ENCODE assay signal across 3 cellular contexts in genomic region chr12:116876151-116876869, GRCh38.
TF ChIP-seq lines count a peak whose summit lies in the region.

No MANE protein-coding gene starts in this region.

TF ChIP-seq in SK-N-SH, 30 proteins besides CTCF, POLR2A, EP300 and RAD21:
- TF ChIP-seq POLR2AphosphoS5 (IDR thresholded peaks at IDR 0.05; ENCODE audit: low read depth, low read length) (no peak), TCF12 (IDR thresholded peaks at IDR 0.05) (no peak), USF2 (IDR thresholded peaks at IDR 0.05; ENCODE audit: borderline replicate concordance, low read depth, low read length) (no peak), GATA2 (CRISPR knock-in tag; IDR thresholded peaks at IDR 0.05) (no peak), SMC3 (IDR thresholded peaks at IDR 0.05; ENCODE audit: low read depth, low read length) (no peak), GABPA (IDR thresholded peaks at IDR 0.05; ENCODE audit: low read depth) (no peak), USF1 (IDR thresholded peaks at IDR 0.05; ENCODE audit: borderline replicate concordance, low read depth) (no peak), REST (IDR thresholded peaks at IDR 0.05; ENCODE audit: low read depth, low read length) (no peak), FOXJ3 (CRISPR knock-in tag; IDR thresholded peaks at IDR 0.05) (no peak), TEAD4 (IDR thresholded peaks at IDR 0.05; ENCODE audit: borderline replicate concordance, insufficient read depth) (no peak), EZH2phosphoT487 (IDR thresholded peaks at IDR 0.05; ENCODE audit: borderline replicate concordance, low read depth) (no peak)

TF ChIP-seq in SK-N-SH treated with all-trans-retinoic acid at 6 μM for 48 hours, 23 proteins besides CTCF, POLR2A, EP300 and RAD21:
- TF ChIP-seq GLIS3 (CRISPR knock-in tag; IDR thresholded peaks at IDR 0.05) = no peak
- no peak for TF ChIP-seq ZC3H10 (CRISPR knock-in tag; IDR thresholded peaks at IDR 0.05)
- TF ChIP-seq, protein P1, sequence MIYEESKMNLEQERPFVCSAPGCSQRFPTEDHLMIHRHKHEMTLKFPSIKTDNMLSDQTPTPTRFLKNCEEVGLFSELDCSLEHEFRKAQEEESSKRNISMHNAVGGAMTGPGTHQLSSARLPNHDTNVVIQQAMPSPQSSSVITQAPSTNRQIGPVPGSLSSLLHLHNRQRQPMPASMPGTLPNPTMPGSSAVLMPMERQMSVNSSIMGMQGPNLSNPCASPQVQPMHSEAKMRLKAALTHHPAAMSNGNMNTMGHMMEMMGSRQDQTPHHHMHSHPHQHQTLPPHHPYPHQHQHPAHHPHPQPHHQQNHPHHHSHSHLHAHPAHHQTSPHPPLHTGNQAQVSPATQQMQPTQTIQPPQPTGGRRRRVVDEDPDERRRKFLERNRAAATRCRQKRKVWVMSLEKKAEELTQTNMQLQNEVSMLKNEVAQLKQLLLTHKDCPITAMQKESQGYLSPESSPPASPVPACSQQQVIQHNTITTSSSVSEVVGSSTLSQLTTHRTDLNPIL (CRISPR knock-in tag; IDR thresholded peaks at IDR 0.05; ENCODE audit: low read depth) = no peak
- TF ChIP-seq, protein P2, sequence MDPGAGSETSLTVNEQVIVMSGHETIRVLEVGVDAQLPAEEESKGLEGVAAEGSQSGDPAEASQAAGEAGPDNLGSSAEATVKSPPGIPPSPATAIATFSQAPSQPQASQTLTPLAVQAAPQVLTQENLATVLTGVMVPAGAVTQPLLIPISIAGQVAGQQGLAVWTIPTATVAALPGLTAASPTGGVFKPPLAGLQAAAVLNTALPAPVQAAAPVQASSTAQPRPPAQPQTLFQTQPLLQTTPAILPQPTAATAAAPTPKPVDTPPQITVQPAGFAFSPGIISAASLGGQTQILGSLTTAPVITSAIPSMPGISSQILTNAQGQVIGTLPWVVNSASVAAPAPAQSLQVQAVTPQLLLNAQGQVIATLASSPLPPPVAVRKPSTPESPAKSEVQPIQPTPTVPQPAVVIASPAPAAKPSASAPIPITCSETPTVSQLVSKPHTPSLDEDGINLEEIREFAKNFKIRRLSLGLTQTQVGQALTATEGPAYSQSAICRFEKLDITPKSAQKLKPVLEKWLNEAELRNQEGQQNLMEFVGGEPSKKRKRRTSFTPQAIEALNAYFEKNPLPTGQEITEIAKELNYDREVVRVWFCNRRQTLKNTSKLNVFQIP (CRISPR knock-in tag; IDR thresholded peaks at IDR 0.05; ENCODE audit: borderline replicate concordance, low read depth) = no peak
- TF ChIP-seq ZFP3 (CRISPR knock-in tag; IDR thresholded peaks at IDR 0.05) = no peak
- no peak for TF ChIP-seq TOX (CRISPR knock-in tag; IDR thresholded peaks at IDR 0.05; ENCODE audit: borderline replicate concordance)
- no peak for TF ChIP-seq TSHZ2 (CRISPR knock-in tag; IDR thresholded peaks at IDR 0.05)
- TF ChIP-seq ZFP30 (CRISPR knock-in tag; IDR thresholded peaks at IDR 0.05) = no peak
- no peak for TF ChIP-seq ZNF565 (CRISPR knock-in tag; conservative IDR thresholded peaks at IDR 0.05; ENCODE audit: low read depth)
- no peak for TF ChIP-seq BACH2 (CRISPR knock-in tag; IDR thresholded peaks at IDR 0.05; ENCODE audit: borderline replicate concordance)

TF ChIP-seq in H1, 55 proteins besides CTCF, POLR2A, EP300 and RAD21:
- TF ChIP-seq CREB1 (IDR thresholded peaks at IDR 0.05) (no peak), RNF2 (IDR thresholded peaks at IDR 0.05; ENCODE audit: borderline replicate concordance, low read depth, low read length, missing control alignments, poor library complexity, severe bottlenecking) (no peak), NANOG (IDR thresholded peaks at IDR 0.05; ENCODE audit: insufficient read depth, low read depth, low read length, poor library complexity, severe bottlenecking) (no peak), ASH2L (IDR thresholded peaks at IDR 0.05; ENCODE audit: low read length) (peak; percentile 38), FOSL1 (IDR thresholded peaks at IDR 0.05; ENCODE audit: insufficient read depth, low read depth, low read length) (no peak), TAF1 (IDR thresholded peaks at IDR 0.05; ENCODE audit: low read depth, low read length) (no peak), SP2 (IDR thresholded peaks at IDR 0.05; ENCODE audit: low read length) (no peak), SRF (IDR thresholded peaks at IDR 0.05; ENCODE audit: low read depth, low read length) (no peak), EGR1 (IDR thresholded peaks at IDR 0.05; ENCODE audit: borderline replicate concordance, low read depth, low read length) (peak; percentile 68; the same call in 1 of the 2 replicates), KDM4A (IDR thresholded peaks at IDR 0.05; ENCODE audit: low read depth, low read length, severe bottlenecking) (peak; percentile 37), BCL11A (IDR thresholded peaks at IDR 0.05; ENCODE audit: low read depth in 2 of 2, low read length in 2 of 2) (no peak), MAFK (IDR thresholded peaks at IDR 0.05; ENCODE audit: low read depth, low read length) (no peak), PHF8 (conservative IDR thresholded peaks at IDR 0.05; ENCODE audit: low read depth, low read length) (no peak), JUND (IDR thresholded peaks at IDR 0.05; ENCODE audit: low read length) (no peak), RBBP5 (IDR thresholded peaks at IDR 0.05; ENCODE audit: borderline replicate concordance, low read depth, low read length) (peak; percentile 32; the same call in 1 of the 2 replicates), SIN3A (conservative IDR thresholded peaks at IDR 0.05 in 1 of 2, IDR thresholded peaks at IDR 0.05 in 1 of 2; ENCODE audit: low read depth in 1 of 2, low read length in 2 of 2) (peak; percentile 47 to 56; a peak in 1 of 4 replicates), GABPA (IDR thresholded peaks at IDR 0.05; ENCODE audit: borderline replicate concordance, insufficient read depth, low read length) (no peak)
TF ChIP-seq in H1: peak in this region for 5.
